In genomic region chrX:133081990-133082389, GRCh38 we compare ENCODE assay signal across 28 cellular contexts. TPM values are rescaled to one million over a fixed set of nuclear protein-coding genes. Genes with fewer than 3 reads are reported as not detected.
DNase-seq lines count a peak whose midpoint lies in the region; ATAC-seq, FAIRE-seq and TF ChIP-seq lines count a peak whose summit lies in the region.
"Had no signal": no experiment of that assay in that cellular context is flagged by ENCODE, and none has a peak within 500 bp of the region (broad histone marks: within the 10 kb centered on the region; RNA-seq: fewer than 3 reads in every experiment).

No MANE protein-coding gene starts in this region.

- CTCF ChIA-PET in activated CD4-positive, alpha-beta T cell treated with anti-CD3 and anti-CD28 coated beads, Interleukin-2, amount 10 ng/mL, durations not matched to agents 7 days and 5 days (lab: Charles Lee) = no interaction called here
- CTCF ChIA-PET in activated CD4-positive, alpha-beta T cell treated with anti-CD3 and anti-CD28 coated beads for 36 hours (lab: Charles Lee) = no interaction called here

- H3K4me3 Mint-ChIP-seq in activated CD4-positive, alpha-beta T cell treated with anti-CD3 and anti-CD28 coated beads, Interleukin-2, amount 10 ng/mL, durations not matched to agents 7 days and 5 days = no peak overlapping the region
- H3K4me3 Mint-ChIP-seq in activated CD4-positive, alpha-beta T cell treated with anti-CD3 and anti-CD28 coated beads for 36 hours = no peak overlapping the region
- no peak overlapping the region for H3K4me3 Mint-ChIP-seq in astrocyte (ENCODE audit: unreplicated experiment)
- H3K4me3 Mint-ChIP-seq: CD14-positive monocyte; CD4-positive, alpha-beta T cell; CD8-positive, alpha-beta memory T cell; HFFc6 had no signal

- H3K27me3 Mint-ChIP-seq in activated CD4-positive, alpha-beta T cell treated with anti-CD3 and anti-CD28 coated beads, Interleukin-2, amount 10 ng/mL, durations not matched to agents 7 days and 5 days = no peaks in the 10 kb centered on the region
- no peaks in the 10 kb centered on the region for H3K27me3 Mint-ChIP-seq in activated CD4-positive, alpha-beta T cell treated with anti-CD3 and anti-CD28 coated beads for 36 hours
- no peaks in the 10 kb centered on the region for H3K27me3 Mint-ChIP-seq in astrocyte (ENCODE audit: low read depth, unreplicated experiment)
- H3K27me3 Mint-ChIP-seq: CD4-positive, alpha-beta T cell had no signal

- POLR2A ChIA-PET in activated CD4-positive, alpha-beta T cell treated with anti-CD3 and anti-CD28 coated beads, Interleukin-2, amount 10 ng/mL, durations not matched to agents 7 days and 5 days (lab: Charles Lee) = no interaction called here
- POLR2A ChIA-PET in activated CD4-positive, alpha-beta T cell treated with anti-CD3 and anti-CD28 coated beads for 36 hours (lab: Charles Lee) = no interaction called here

- ATAC-seq in activated CD4-positive, alpha-beta T cell treated with anti-CD3 and anti-CD28 coated beads for 36 hours = no peak
- ATAC-seq in GM21447 (IDR thresholded peaks at IDR 0.05; ENCODE audit: unreplicated experiment) = no peak

- H3K9me3 Mint-ChIP-seq in activated CD4-positive, alpha-beta T cell treated with anti-CD3 and anti-CD28 coated beads, Interleukin-2, amount 10 ng/mL, durations not matched to agents 7 days and 5 days = no peaks in the 10 kb centered on the region
- no peaks in the 10 kb centered on the region for H3K9me3 Mint-ChIP-seq in activated CD4-positive, alpha-beta T cell treated with anti-CD3 and anti-CD28 coated beads for 36 hours (ENCODE audit: low read depth)
- no peaks in the 10 kb centered on the region for H3K9me3 Mint-ChIP-seq in astrocyte (ENCODE audit: unreplicated experiment)
- H3K9me3 Mint-ChIP-seq: CD8-positive, alpha-beta memory T cell had no signal

- no peak overlapping the region for H3K9ac ChIP-seq in astrocyte (ENCODE audit: low read length)
- H3K9ac ChIP-seq: BLaER1 treated with 17β-estradiol and CSF1 and Interleukin-3, amounts not matched to agents 10 nM and 100 nM had no signal

- no peak overlapping the region for H3K4me3 ChIP-seq in Jurkat, Clone E6-1 (ENCODE audit: low read length)
- H3K4me3 ChIP-seq in astrocyte (ENCODE audit: insufficient read depth, low read depth, low read length) = no peak overlapping the region
- no peak overlapping the region for H3K4me3 ChIP-seq in osteoblast (ENCODE audit: insufficient read depth, low read length)
- H3K4me3 ChIP-seq: BLaER1 treated with 17β-estradiol and CSF1 and Interleukin-3, amounts not matched to agents 10 nM and 100 nM; HAP-1 had no signal

- peak overlapping the region; percentile 31 for H3K27ac Mint-ChIP-seq in activated CD4-positive, alpha-beta T cell treated with anti-CD3 and anti-CD28 coated beads, Interleukin-2, amount 10 ng/mL, durations not matched to agents 7 days and 5 days
- no peak overlapping the region for H3K27ac Mint-ChIP-seq in activated CD4-positive, alpha-beta T cell treated with anti-CD3 and anti-CD28 coated beads for 36 hours
- no peak overlapping the region for H3K27ac Mint-ChIP-seq in astrocyte (ENCODE audit: unreplicated experiment)
- H3K27ac Mint-ChIP-seq: CD14-positive monocyte; CD4-positive, alpha-beta T cell; CD8-positive, alpha-beta memory T cell; HFFc6 had no signal

- no peaks in the 10 kb centered on the region for H3K4me1 ChIP-seq in astrocyte (ENCODE audit: insufficient read depth, low read length)
- no peaks in the 10 kb centered on the region for H3K4me1 ChIP-seq in osteoblast (ENCODE audit: insufficient read depth, low read length)
- H3K4me1 ChIP-seq: BE2C; BLaER1 treated with 17β-estradiol and CSF1 and Interleukin-3, amounts not matched to agents 10 nM and 100 nM; HAP-1 had no signal

- H3K9me3 ChIP-seq in astrocyte (ENCODE audit: insufficient read depth, low read depth, low read length) (no peaks in the 10 kb centered on the region), osteoblast (ENCODE audit: low read depth, low read length) (no peaks in the 10 kb centered on the region)
- H3K9me3 ChIP-seq: BE2C, HAP-1 had no signal

- no peak for TF ChIP-seq CTCF in astrocyte (IDR thresholded peaks at IDR 0.05; ENCODE audit: insufficient read depth, low read depth, low read length)
- no peak for TF ChIP-seq CTCF in osteoblast (IDR thresholded peaks at IDR 0.05; ENCODE audit: extremely low read depth, low read depth, low read length)

- H4K20me1 ChIP-seq in astrocyte (ENCODE audit: insufficient read depth, low read length) (no peaks in the 10 kb centered on the region), osteoblast (ENCODE audit: insufficient read depth, low read length) (no peaks in the 10 kb centered on the region)
- H4K20me1 ChIP-seq: BLaER1 treated with 17β-estradiol and CSF1 and Interleukin-3, amounts not matched to agents 10 nM and 100 nM had no signal

- H3K36me3 Mint-ChIP-seq in activated CD4-positive, alpha-beta T cell treated with anti-CD3 and anti-CD28 coated beads, Interleukin-2, amount 10 ng/mL, durations not matched to agents 7 days and 5 days (ENCODE audit: low read depth) = no peaks in the 10 kb centered on the region
- H3K36me3 Mint-ChIP-seq in activated CD4-positive, alpha-beta T cell treated with anti-CD3 and anti-CD28 coated beads for 36 hours (ENCODE audit: low read depth) = no peaks in the 10 kb centered on the region
- H3K36me3 Mint-ChIP-seq in astrocyte (ENCODE audit: low read depth, unreplicated experiment) = no peaks in the 10 kb centered on the region
- H3K36me3 Mint-ChIP-seq: CD14-positive monocyte; CD8-positive, alpha-beta memory T cell had no signal

- H3K36me3 ChIP-seq in astrocyte (ENCODE audit: insufficient read depth, low read length) = no peaks in the 10 kb centered on the region
- H3K36me3 ChIP-seq in osteoblast (ENCODE audit: insufficient read depth, low read length) = no peaks in the 10 kb centered on the region
- H3K36me3 ChIP-seq: BE2C; BLaER1 treated with 17β-estradiol and CSF1 and Interleukin-3, amounts not matched to agents 10 nM and 100 nM; HAP-1 had no signal

- H2AFZ ChIP-seq in astrocyte (ENCODE audit: low read depth, low read length) (no peak overlapping the region), osteoblast (ENCODE audit: low read length) (no peak overlapping the region)

- H3K4me1 Mint-ChIP-seq in activated CD4-positive, alpha-beta T cell treated with anti-CD3 and anti-CD28 coated beads, Interleukin-2, amount 10 ng/mL, durations not matched to agents 7 days and 5 days = peaks cover 5% of the 10 kb centered on the region
- peaks cover 5% of the 10 kb centered on the region for H3K4me1 Mint-ChIP-seq in activated CD4-positive, alpha-beta T cell treated with anti-CD3 and anti-CD28 coated beads for 36 hours
- no peaks in the 10 kb centered on the region for H3K4me1 Mint-ChIP-seq in astrocyte (ENCODE audit: low read depth, unreplicated experiment)
- H3K4me1 Mint-ChIP-seq: CD14-positive monocyte had no signal

- H3K27me3 ChIP-seq in astrocyte (ENCODE audit: insufficient read depth, low read length) (no peaks in the 10 kb centered on the region), osteoblast (ENCODE audit: insufficient read depth, low read length) (no peaks in the 10 kb centered on the region)
- H3K27me3 ChIP-seq: BE2C had no signal

- peak; percentile 45 for FAIRE-seq in astrocyte (lab: Jason Lieb, UNC)
- FAIRE-seq: A204.1, D721Med, GM12891, GM18507, H54 had no signal

- intact Hi-C loops in activated CD4-positive, alpha-beta T cell treated with anti-CD3 and anti-CD28 coated beads for 36 hours (cut with DNase I, micrococcal nuclease) = no loop called here

- H3K4me2 ChIP-seq in astrocyte (ENCODE audit: low read length) = no peak overlapping the region
- no peak overlapping the region for H3K4me2 ChIP-seq in osteoblast (ENCODE audit: insufficient read depth, low read length)
- H3K4me2 ChIP-seq: BLaER1 treated with 17β-estradiol and CSF1 and Interleukin-3, amounts not matched to agents 10 nM and 100 nM had no signal

- H3K79me2 ChIP-seq in astrocyte (ENCODE audit: insufficient read depth, low read length) (no peaks in the 10 kb centered on the region), osteoblast (ENCODE audit: insufficient read depth, low read length) (no peaks in the 10 kb centered on the region)

- no peak overlapping the region for H3K27ac ChIP-seq in astrocyte (ENCODE audit: low read depth, low read length)
- H3K27ac ChIP-seq in osteoblast (ENCODE audit: low read depth, low read length) = no peak overlapping the region
- H3K27ac ChIP-seq: 22Rv1; BLaER1 treated with 17β-estradiol and CSF1 and Interleukin-3, amounts not matched to agents 10 nM and 100 nM had no signal

- no peak for DNase-seq in activated CD4-positive, alpha-beta T cell treated with anti-CD3 and anti-CD28 coated beads, Interleukin-2, amount 10 ng/mL, durations not matched to agents 7 days and 5 days
- no peak for DNase-seq in activated CD4-positive, alpha-beta T cell treated with anti-CD3 and anti-CD28 coated beads for 36 hours
- peak; percentile 49 for DNase-seq in Jurkat, Clone E6-1 (ENCODE audit: low read depth, low spot score)
- DNase-seq in astrocyte (ENCODE audit: low read depth) (no peak), osteoblast (ENCODE audit: insufficient read length, low spot score, missing footprints) (peak; percentile 34), NCI-H82 treated with DMSO at 0.1 percent for 48 hours (lab: John Stamatoyannopoulos, UW; ENCODE audit: unreplicated experiment) (no peak), NCI-H774 (lab: John Stamatoyannopoulos, UW) (no peak)
- DNase-seq: ACHN; AML-193; BE2C; CD4-positive, alpha-beta T cell; DMS 273 treated with DMSO at 0.1 percent for 48 hours; DMS79; GF-D8; GOT3; HFFc6 had no signal

RNA-seq across cellular contexts. Expression of gene USP26, which starts 14.9 kb away (rescaled TPM):
- total RNA-seq in activated CD4-positive, alpha-beta T cell treated with anti-CD3 and anti-CD28 coated beads, Interleukin-2, amount 10 ng/mL, durations not matched to agents 7 days and 5 days = not detected
- total RNA-seq in activated CD4-positive, alpha-beta T cell treated with anti-CD3 and anti-CD28 coated beads for 36 hours = not detected
- polyA plus RNA-seq in Jurkat, Clone E6-1 (2012; ENCODE audit: insufficient read depth, insufficient read length) = not detected
- total RNA-seq in astrocyte (not detected in 2 replicates), osteoblast (not detected in 2 replicates)
- total RNA-seq: CD4-positive, alpha-beta T cell; CD8-positive, alpha-beta memory T cell; Daoy; HFFc6 had no signal
- polyA plus RNA-seq: CD14-positive monocyte; CD8-positive, alpha-beta memory T cell had no signal

Comparison
In these comparisons a context has a peak if more than half of its experiments do, and no peak if none do; other contexts are left out.
1. DNase-seq: peak in Jurkat, Clone E6-1 (single experiment) and osteoblast (single experiment); none in activated CD4-positive, alpha-beta T cell treated with anti-CD3 and anti-CD28 coated beads, Interleukin-2, amount 10 ng/mL, durations not matched to agents 7 days and 5 days (single experiment), activated CD4-positive, alpha-beta T cell treated with anti-CD3 and anti-CD28 coated beads for 36 hours (single experiment), astrocyte (single experiment), NCI-H82 treated with DMSO at 0.1 percent for 48 hours (single experiment) and NCI-H774 (single experiment).